Comparison of ENCODE assay signal across 1 cellular context in the genomic region with DNA sequence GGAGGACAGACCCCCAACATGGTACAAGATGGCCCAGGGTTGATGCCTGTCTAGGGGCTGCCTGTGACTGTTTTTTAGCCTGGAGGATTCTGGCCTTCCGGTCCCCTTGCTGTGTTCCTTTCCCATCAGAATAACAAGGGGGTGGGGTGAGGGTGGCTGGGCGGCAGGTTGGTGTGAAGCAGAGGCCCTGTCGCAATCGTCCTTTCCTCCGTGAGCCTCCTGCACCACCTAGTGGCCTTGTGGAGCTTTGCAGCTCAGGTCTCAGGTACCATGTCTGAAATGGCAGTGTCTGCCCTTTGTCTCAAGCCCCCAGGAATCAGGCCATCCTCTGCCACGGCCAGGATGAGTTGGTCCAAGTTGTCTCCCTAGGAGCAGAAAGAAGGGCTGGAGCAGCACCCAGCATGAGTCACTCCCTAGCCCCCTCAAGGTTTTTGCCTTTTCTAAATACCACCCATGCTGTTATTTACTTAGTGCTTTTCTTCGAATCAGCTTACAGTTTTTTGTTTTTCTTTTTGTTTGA.
TF ChIP-seq lines count a peak whose summit lies in the region.

No MANE protein-coding gene starts in this region.

TF ChIP-seq in neural cell, 6 proteins besides CTCF, POLR2A, EP300 and RAD21:
- TF ChIP-seq SMC3 (conservative IDR thresholded peaks at IDR 0.05; ENCODE audit: poor library complexity) (peak; percentile 98), EZH2 (IDR thresholded peaks at IDR 0.05; ENCODE audit: borderline replicate concordance, insufficient read depth, low read length, poor library complexity, severe bottlenecking) (no peak)
